16 cellular contexts compared by ENCODE assay signal in the genomic region with DNA sequence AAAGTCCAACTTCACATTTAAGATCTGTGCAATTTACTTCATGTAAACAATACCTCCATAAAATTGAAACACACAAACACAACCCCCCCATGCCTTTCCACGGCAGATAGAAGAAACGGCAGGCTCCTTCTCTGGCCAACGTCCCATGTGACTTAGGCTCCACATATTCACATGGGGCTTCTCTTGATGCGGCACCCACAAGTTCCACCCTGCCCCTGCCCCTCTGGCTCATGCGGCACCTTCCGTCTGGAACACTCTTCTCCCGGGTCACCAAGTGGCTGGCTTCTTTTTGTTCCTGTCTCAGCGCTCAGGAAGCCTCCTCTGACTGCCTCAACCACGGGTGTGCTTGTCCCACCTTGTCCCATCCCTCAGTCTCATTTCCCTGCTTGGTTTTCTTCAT. TPM values are rescaled to one million over a fixed set of nuclear protein-coding genes. Genes with fewer than 3 reads are reported as not detected.
DNase-seq lines count a peak whose midpoint lies in the region; ATAC-seq and TF ChIP-seq lines count a peak whose summit lies in the region.
"Had no signal": no experiment of that assay in that cellular context is flagged by ENCODE, and none has a peak within 500 bp of the region (broad histone marks: within the 10 kb centered on the region; RNA-seq: fewer than 3 reads in every experiment).

No MANE protein-coding gene starts in this region.

- CTCF ChIA-PET in CD8-positive, alpha-beta memory T cell (lab: Charles Lee) = interaction anchor here (1.3 kb wide), 1 partner anchor 30 kb away, joined by 3 read pairs; no protein-coding TSS in a partner anchor

- H3K4me3 ChIP-seq in CD8-positive, alpha-beta memory T cell (ENCODE audit: low read length) = no peak overlapping the region
- H3K4me3 ChIP-seq in neural progenitor cell = no peak overlapping the region

- peaks cover 4 to 6% of the 10 kb centered on the region in 2 donors for H3K36me3 Mint-ChIP-seq in activated naive CD4-positive, alpha-beta T cell treated with anti-CD3 and anti-CD28 coated beads, Interleukin-2, amount 50 U/mL, for 72 hours
- H3K36me3 Mint-ChIP-seq in CD8-positive, alpha-beta memory T cell = peaks cover 5 to 24% (median 8%) of the 10 kb centered on the region in 3 donors
- no peaks in the 10 kb centered on the region for H3K36me3 Mint-ChIP-seq in neural progenitor cell

- peaks cover 3% of the 10 kb centered on the region for H4K20me1 ChIP-seq in neural progenitor cell (ENCODE audit: low read depth)

- no peak for TF ChIP-seq CTCF in VCaP (conservative IDR thresholded peaks at IDR 0.05)
- no peak for TF ChIP-seq CTCF in neural progenitor cell (IDR thresholded peaks at IDR 0.05)

- no peaks in the 10 kb centered on the region for H3K27me3 ChIP-seq in CD8-positive, alpha-beta memory T cell (ENCODE audit: insufficient read depth, low read length, poor library complexity, severe bottlenecking)
- no peaks in the 10 kb centered on the region for H3K27me3 ChIP-seq in neural progenitor cell

- H3K4me3 Mint-ChIP-seq in CD8-positive, alpha-beta memory T cell = no peak overlapping the region
- H3K4me3 Mint-ChIP-seq in neural progenitor cell = no peak overlapping the region

- peaks cover 11% of the 10 kb centered on the region for H3K4me1 ChIP-seq in CD8-positive, alpha-beta memory T cell (ENCODE audit: insufficient read depth, low read length)
- peaks cover 6% of the 10 kb centered on the region for H3K4me1 ChIP-seq in neural progenitor cell

- POLR2A ChIA-PET in CD8-positive, alpha-beta memory T cell (lab: Charles Lee) = no interaction called here

- H3K4me2 ChIP-seq in neural progenitor cell = no peak overlapping the region

- peaks cover 4% of the 10 kb centered on the region for H3K79me2 ChIP-seq in neural progenitor cell (ENCODE audit: low read depth)

- no peak overlapping the region for H3K9ac ChIP-seq in neural progenitor cell

- DNase-seq in activated naive CD4-positive, alpha-beta T cell treated with anti-CD3 and anti-CD28 coated beads, Interleukin-2, amount 50 U/mL, for 72 hours (ENCODE audit: low spot score in 2 of 2) = no peak
- DNase-seq in activated naive CD4-positive, alpha-beta T cell treated with anti-CD3 and anti-CD28 coated beads, Interleukin-2, amount 50 U/mL, for 16 hours = no peak
- no peak for DNase-seq in CD8-positive, alpha-beta memory T cell
- no peak for DNase-seq in neural progenitor cell (ENCODE audit: low spot score)
- no peak for DNase-seq in OCI-M2 (lab: John Stamatoyannopoulos, UW; ENCODE audit: unreplicated experiment)
- DNase-seq: DMS 273 treated with DMSO at 0.1 percent for 48 hours, EL, NCI-H1417, NCI-H2029, NCI-H510A treated with DMSO at 0.1 percent for 48 hours, SIG-M5 had no signal

- no peaks in the 10 kb centered on the region for H3K9me3 ChIP-seq in CD8-positive, alpha-beta memory T cell (ENCODE audit: low read length)
- no peaks in the 10 kb centered on the region for H3K9me3 ChIP-seq in neural progenitor cell (ENCODE audit: low read depth)

- no peaks in the 10 kb centered on the region for H3K27me3 Mint-ChIP-seq in CD8-positive, alpha-beta memory T cell
- peaks cover 4% of the 10 kb centered on the region for H3K27me3 Mint-ChIP-seq in neural progenitor cell (ENCODE audit: insufficient read depth, low read depth)

- no peak overlapping the region for H2AFZ ChIP-seq in neural progenitor cell (replicated peaks)

- H3F3A ChIP-seq in neural progenitor cell (ENCODE audit: low read depth) = no peaks in the 10 kb centered on the region

- no peaks in the 10 kb centered on the region for H3K36me3 ChIP-seq in CD8-positive, alpha-beta memory T cell (ENCODE audit: insufficient read depth, low read length)
- no peaks in the 10 kb centered on the region for H3K36me3 ChIP-seq in neural progenitor cell

- H3K9me3 Mint-ChIP-seq in activated naive CD4-positive, alpha-beta T cell treated with anti-CD3 and anti-CD28 coated beads, Interleukin-2, amount 50 U/mL, for 72 hours = no peaks in the 10 kb centered on the region
- H3K9me3 Mint-ChIP-seq in CD8-positive, alpha-beta memory T cell = no peaks in the 10 kb centered on the region
- H3K9me3 Mint-ChIP-seq in neural progenitor cell = no peaks in the 10 kb centered on the region

- no peak for ATAC-seq in activated naive CD4-positive, alpha-beta T cell treated with anti-CD3 and anti-CD28 coated beads, Interleukin-2, amount 50 U/mL, for 72 hours
- no peak for ATAC-seq in GM18858 (IDR thresholded peaks at IDR 0.05; ENCODE audit: unreplicated experiment)
- no peak for ATAC-seq in HG02571 (IDR thresholded peaks at IDR 0.05; ENCODE audit: unreplicated experiment)

- no peak overlapping the region for H3K27ac ChIP-seq in CD8-positive, alpha-beta memory T cell (ENCODE audit: low read depth, low read length)
- H3K27ac ChIP-seq in VCaP (peak overlapping the region; percentile 32; the same call in 1 of the 2 replicates), neural progenitor cell (no peak overlapping the region)

- peaks cover 29 to 58% (median 40%) of the 10 kb centered on the region in 3 donors for H3K4me1 Mint-ChIP-seq in CD8-positive, alpha-beta memory T cell
- peaks cover 5% of the 10 kb centered on the region for H3K4me1 Mint-ChIP-seq in neural progenitor cell

- H3K27ac Mint-ChIP-seq in activated naive CD4-positive, alpha-beta T cell treated with anti-CD3 and anti-CD28 coated beads, Interleukin-2, amount 50 U/mL, for 72 hours = peak overlapping the region; percentile 2 to 61
- peak overlapping the region in 6 of 8 donors; percentile 6 to 67 (median 38) for H3K27ac Mint-ChIP-seq in CD8-positive, alpha-beta memory T cell
- H3K27ac Mint-ChIP-seq in neural progenitor cell = peak overlapping the region; percentile 25

RNA-seq across cellular contexts. Expression of a gene that starts 25.6 kb away (rescaled TPM):
- total RNA-seq in activated naive CD4-positive, alpha-beta T cell treated with anti-CD3 and anti-CD28 coated beads, Interleukin-2, amount 50 U/mL, for 72 hours = 10 to 100 TPM; 16.6 to 24.0 TPM
- total RNA-seq in CD8-positive, alpha-beta memory T cell = 10 to 100 TPM; 35.0 to 39.1 TPM
- polyA plus RNA-seq in CD8-positive, alpha-beta memory T cell = 10.8 TPM
- 10.2 and 17.3 TPM in 2 replicates for total RNA-seq in neural progenitor cell (ENCODE audit: low replicate concordance)

RNA-seq across cellular contexts. Expression of a gene that starts 36.9 kb away (rescaled TPM):
- total RNA-seq in activated naive CD4-positive, alpha-beta T cell treated with anti-CD3 and anti-CD28 coated beads, Interleukin-2, amount 50 U/mL, for 72 hours = 1 to 10 TPM in 1 of 2 donors, under 1 TPM in 1; 0.51 to 3.6 TPM
- total RNA-seq in CD8-positive, alpha-beta memory T cell = 1 to 10 TPM in 1 of 2 experiments, under 1 TPM in 1; 0.79 to 1.5 TPM
- polyA plus RNA-seq in CD8-positive, alpha-beta memory T cell = not detected
- total RNA-seq in neural progenitor cell (ENCODE audit: low replicate concordance) = 2.0 and 10.8 TPM in 2 replicates
- total RNA-seq: H4, LHCN-M2 had no signal

RNA-seq across cellular contexts. Expression of a gene that starts 41.3 kb away (rescaled TPM):
- total RNA-seq in activated naive CD4-positive, alpha-beta T cell treated with anti-CD3 and anti-CD28 coated beads, Interleukin-2, amount 50 U/mL, for 72 hours = 10 to 100 TPM in 1 of 2 donors, 1 to 10 TPM in 1; 1.5 to 16.5 TPM
- 10 to 100 TPM; 10.9 to 11.2 TPM for total RNA-seq in CD8-positive, alpha-beta memory T cell
- not detected for polyA plus RNA-seq in CD8-positive, alpha-beta memory T cell
- 1.1 and 2.4 TPM in 2 replicates for total RNA-seq in neural progenitor cell (ENCODE audit: low replicate concordance)
